In genomic region chr10:21935439-21936023, GRCh38 we compare ENCODE assay signal across 37 cellular contexts.
DNase-seq lines count a peak whose midpoint lies in the region; ATAC-seq, FAIRE-seq and TF ChIP-seq lines count a peak whose summit lies in the region.
"Had no signal": no experiment of that assay in that cellular context is flagged by ENCODE, and none has a peak within 500 bp of the region (broad histone marks: within the 10 kb centered on the region; RNA-seq: fewer than 3 reads in every experiment).

No MANE protein-coding gene starts in this region.

- H3K4me2 ChIP-seq in K562 (ENCODE audit: insufficient read depth, low read length): no peak overlapping the region
- H3K4me2 ChIP-seq: A549; BLaER1; BLaER1 treated with 17β-estradiol and CSF1 and Interleukin-3, amounts not matched to agents 10 nM and 100 nM had no signal

- CTCF ChIA-PET in HEK293 (lab: Yijun Ruan, JAX): interaction anchor here (0.7 kb wide), 1 partner anchor 445 kb away, joined by 3 read pairs; no protein-coding TSS in a partner anchor
- CTCF ChIA-PET in K562 (lab: Yijun Ruan, JAX; ENCODE audit: low intra/inter-chr PET ratio): no interaction called here

- ATAC-seq in K562: no peak
- ATAC-seq in activated T-cell treated with anti-CD3 and anti-CD28 coated beads, Interleukin-2, amount 50 U/mL, for 72 hours (replicated peaks in 1 of 2): no peak
- ATAC-seq: A549; CD8-positive, alpha-beta T cell had no signal

- H3K27me3 ChIP-seq in adipocyte (replicated peaks; ENCODE audit: control insufficient read depth, insufficient read depth, low read length) (no peaks in the 10 kb centered on the region), K562 (ENCODE audit: control insufficient read depth in 2 of 2, insufficient read depth in 2 of 2, low read length in 2 of 2) (no peaks in the 10 kb centered on the region), breast epithelium (no peaks in the 10 kb centered on the region)
- H3K27me3 ChIP-seq: BE2C; BLaER1; BLaER1 treated with 17β-estradiol and CSF1 and Interleukin-3, amounts not matched to agents 10 nM and 100 nM had no signal

- peaks cover 73% of the 10 kb centered on the region for H3K79me2 ChIP-seq in K562 (ENCODE audit: control insufficient read depth, insufficient read depth, low read length)

- no peak overlapping the region for H2AFZ ChIP-seq in K562 (ENCODE audit: low read depth, low read length)

- WGBS in K562 (ENCODE audit: insufficient coverage, low coverage, missing lambda C conversion rate): 100% methylated on average over 1 of the region's 1 CpG

- FAIRE-seq in K562 (lab: Jason Lieb, UNC) (no peak), islet of Langerhans (lab: Jason Lieb, UNC) (peak; percentile 41)
- FAIRE-seq: A204.1, A549, D721Med had no signal

- TF ChIP-seq CTCF in HEK293 (tag by site-specific recombination; IDR thresholded peaks at IDR 0.05): no peak
- TF ChIP-seq CTCF in K562 (IDR thresholded peaks at IDR 0.05 in 2 of 3, conservative IDR thresholded peaks at IDR 0.05 in 1 of 3; ENCODE audit: insufficient read depth in 2 of 3, low read depth in 1 of 3, low read length in 3 of 3): no peak
- TF ChIP-seq CTCF in breast epithelium (IDR thresholded peaks at IDR 0.05): no peak

- H3K4me1 ChIP-seq in HEK293 (ENCODE audit: control insufficient read depth, insufficient read depth, low read length) (no peaks in the 10 kb centered on the region), adipocyte (ENCODE audit: control insufficient read depth, insufficient read depth, low read length) (no peaks in the 10 kb centered on the region), K562 (replicated peaks in 1 of 2; ENCODE audit: control insufficient read depth in 2 of 2, insufficient read depth in 2 of 2, low read length in 2 of 2) (peaks cover 0 to 14% of the 10 kb centered on the region in 2 experiments; a peak in 3 of 5 replicates), breast epithelium (no peaks in the 10 kb centered on the region)
- H3K4me1 ChIP-seq: BE2C; BLaER1; BLaER1 treated with 17β-estradiol and CSF1 and Interleukin-3, amounts not matched to agents 10 nM and 100 nM; Caco-2 had no signal

- peaks cover 9 to 19% of the 10 kb centered on the region in 2 donors for H3K36me3 Mint-ChIP-seq in activated T-cell treated with anti-CD3 and anti-CD28 coated beads, Interleukin-2, amount 50 U/mL, for 72 hours (ENCODE audit: insufficient read depth in 2 of 2)

- no peaks in the 10 kb centered on the region for H3K36me3 ChIP-seq in HEK293 (ENCODE audit: control insufficient read depth in 2 of 2, insufficient read depth in 1 of 2, low read length in 2 of 2)
- no peaks in the 10 kb centered on the region for H3K36me3 ChIP-seq in adipocyte (ENCODE audit: control insufficient read depth, insufficient read depth, low read length, severe bottlenecking)
- H3K36me3 ChIP-seq in K562 (ENCODE audit: control insufficient read depth, insufficient read depth, low read length): no peaks in the 10 kb centered on the region; the same call in 2 of the 3 replicates
- H3K36me3 ChIP-seq in breast epithelium: no peaks in the 10 kb centered on the region
- H3K36me3 ChIP-seq: BE2C; BLaER1; BLaER1 treated with 17β-estradiol and CSF1 and Interleukin-3, amounts not matched to agents 10 nM and 100 nM had no signal

- H3K9me3 ChIP-seq in HEK293 (ENCODE audit: control insufficient read depth, insufficient read depth, low read depth, low read length) (no peaks in the 10 kb centered on the region), adipocyte (ENCODE audit: control insufficient read depth, low read length) (peaks cover 16% of the 10 kb centered on the region), K562 (replicated peaks; ENCODE audit: control insufficient read depth, insufficient read depth, low read depth, low read length) (peaks cover 5% of the 10 kb centered on the region; the same call in 1 of the 2 replicates), breast epithelium (peaks cover 0 to 20% of the 10 kb centered on the region in 2 donors)
- H3K9me3 ChIP-seq: BE2C, Caco-2 had no signal

- TF ChIP-seq POLR2A in K562 (conservative IDR thresholded peaks at IDR 0.05) (no peak), breast epithelium (IDR thresholded peaks at IDR 0.05) (no peak)

- no peaks in the 10 kb centered on the region for H4K20me1 ChIP-seq in K562 (replicated peaks; ENCODE audit: control insufficient read depth, insufficient read depth, low read length)
- H4K20me1 ChIP-seq: BLaER1; BLaER1 treated with 17β-estradiol and CSF1 and Interleukin-3, amounts not matched to agents 10 nM and 100 nM had no signal

- BruUV-seq in K562 (replicated peaks; lab: Mats Ljungman, UMichigan): no TSS peak

- H3K27ac ChIP-seq in HEK293 (ENCODE audit: extremely low read depth, low read depth, low read length): no peak overlapping the region
- H3K27ac ChIP-seq in K562 (ENCODE audit: extremely low read depth, low read depth, low read length): no peak overlapping the region
- no peak overlapping the region for H3K27ac ChIP-seq in breast epithelium
- H3K27ac ChIP-seq: 22Rv1; A549; BLaER1; BLaER1 treated with 17β-estradiol and CSF1 and Interleukin-3, amounts not matched to agents 10 nM and 100 nM; C4-2B had no signal

- H3K4me3 ChIP-seq in HEK293 (ENCODE audit: low read depth, low read length) (no peak overlapping the region), adipocyte (ENCODE audit: low read length) (peak overlapping the region; percentile 34), K562 (no peak overlapping the region), breast epithelium (no peak overlapping the region)
- H3K4me3 ChIP-seq: A549; BLaER1; BLaER1 treated with 17β-estradiol and CSF1 and Interleukin-3, amounts not matched to agents 10 nM and 100 nM had no signal

- TF ChIP-seq RAD21 in K562 (CRISPR knock-in tag; conservative IDR thresholded peaks at IDR 0.05 in 1 of 2, IDR thresholded peaks at IDR 0.05 in 1 of 2): no peak

- no peak overlapping the region for H3K4me3 Mint-ChIP-seq in activated T-cell treated with anti-CD3 and anti-CD28 coated beads, Interleukin-2, amount 50 U/mL, for 72 hours
- H3K4me3 Mint-ChIP-seq: B cell; CD14-positive monocyte; CD4-positive, alpha-beta T cell; CD4-positive, CD25-positive, alpha-beta regulatory T cell; CD8-positive, alpha-beta memory T cell; CD8-positive, alpha-beta T cell had no signal

- H3K27me3 Mint-ChIP-seq in activated T-cell treated with anti-CD3 and anti-CD28 coated beads, Interleukin-2, amount 50 U/mL, for 72 hours (ENCODE audit: low read depth): no peaks in the 10 kb centered on the region
- H3K27me3 Mint-ChIP-seq: B cell; CD4-positive, alpha-beta memory T cell; CD4-positive, alpha-beta T cell; CD4-positive, CD25-positive, alpha-beta regulatory T cell had no signal

- H3K9ac ChIP-seq in adipocyte (ENCODE audit: low read length): no peak overlapping the region
- H3K9ac ChIP-seq in K562 (ENCODE audit: insufficient read depth in 1 of 2, low read depth in 2 of 2, low read length in 2 of 2): no peak overlapping the region
- H3K9ac ChIP-seq: BLaER1; BLaER1 treated with 17β-estradiol and CSF1 and Interleukin-3, amounts not matched to agents 10 nM and 100 nM had no signal

- H3K9me1 ChIP-seq in K562 (ENCODE audit: control insufficient read depth, insufficient read depth, low read length): no peaks in the 10 kb centered on the region

- POLR2A ChIA-PET in HEK293 (lab: Yijun Ruan, JAX) (no interaction called here), K562 (lab: Yijun Ruan, JAX) (no interaction called here)

- no peak for TF ChIP-seq EP300 in K562 (IDR thresholded peaks at IDR 0.05; ENCODE audit: low read length)

- intact Hi-C loops in K562 (cut with micrococcal nuclease) (no loop called here), breast epithelium (cut with DNase I; ENCODE audit: low total_unique reads) (no loop called here)

- in situ Hi-C loops in K562 (cut with MboI): loop anchor here (25.0 kb wide), 1 partner anchor 448 kb away; no protein-coding TSS in a partner anchor

- H3K4me1 Mint-ChIP-seq in activated T-cell treated with anti-CD3 and anti-CD28 coated beads, Interleukin-2, amount 50 U/mL, for 72 hours (ENCODE audit: low read depth): no peaks in the 10 kb centered on the region
- H3K4me1 Mint-ChIP-seq: B cell had no signal

- H3K27ac Mint-ChIP-seq in activated T-cell treated with anti-CD3 and anti-CD28 coated beads, Interleukin-2, amount 50 U/mL, for 72 hours: no peak overlapping the region
- H3K27ac Mint-ChIP-seq: B cell; CD4-positive, alpha-beta memory T cell; CD4-positive, alpha-beta T cell; CD4-positive, CD25-positive, alpha-beta regulatory T cell; CD8-positive, alpha-beta memory T cell; CD8-positive, alpha-beta T cell had no signal

- DNase-seq in adipocyte (ENCODE audit: low read depth) (no peak), K562 (ENCODE audit: extremely low read depth in 1 of 4, low spot score in 3 of 4) (no peak), breast epithelium (ENCODE audit: low spot score in 2 of 2) (no peak), NAMALWA (ENCODE audit: low spot score) (no peak)
- no peak for DNase-seq in stimulated activated CD4-positive, alpha-beta T cell treated with anti-CD3 and anti-CD28 coated beads, Interleukin-2, amount 100 ng/mL, for 24 hours
- no peak for DNase-seq in activated T-cell treated with anti-CD3 and anti-CD28 coated beads, Interleukin-2, amount 50 U/mL, for 72 hours
- DNase-seq: 8988T; ACHN; AML-193; BE2C; C1 segment of cervical spinal cord; Caco-2; Calu3; CD4-positive, alpha-beta memory T cell; CD4-positive, alpha-beta T cell; CD4-positive, CD25-positive, alpha-beta regulatory T cell; CD8-positive, alpha-beta memory T cell; CD8-positive, alpha-beta T cell; COR-L47; DMS 273 treated with DMSO at 0.1 percent for 48 hours; DMS153; DMS53; DMS79; DMS79 treated with DMSO at 0.1 percent for 48 hours; DND-41; EL had no signal

- peaks cover 7 to 8% of the 10 kb centered on the region in 2 donors for H3K9me3 Mint-ChIP-seq in activated T-cell treated with anti-CD3 and anti-CD28 coated beads, Interleukin-2, amount 50 U/mL, for 72 hours

TF ChIP-seq in HEK293, 187 proteins besides CTCF, POLR2A, EP300 and RAD21:
- TF ChIP-seq ZNF837 (tag by site-specific recombination; IDR thresholded peaks at IDR 0.05) (no peak), ZNF558 (tag by site-specific recombination; IDR thresholded peaks at IDR 0.05) (peak; percentile 100), SETDB1 (IDR thresholded peaks at IDR 0.05; ENCODE audit: insufficient read length, low read length) (peak; percentile 94), ZNF529 (tag by site-specific recombination; IDR thresholded peaks at IDR 0.05; ENCODE audit: insufficient replicate concordance) (peak; percentile 15), ZNF433 (tag by site-specific recombination; IDR thresholded peaks at IDR 0.05; ENCODE audit: low read depth) (no peak)

TF ChIP-seq in K562, 482 proteins besides CTCF, POLR2A, EP300 and RAD21 (continues in another document):
- TF ChIP-seq IRF1 (CRISPR knock-in tag; IDR thresholded peaks at IDR 0.05; ENCODE audit: borderline replicate concordance) (no peak), SP2 (IDR thresholded peaks at IDR 0.05; ENCODE audit: extremely low read depth, low read depth, low read length, poor library complexity, severe bottlenecking) (no peak), CTBP1 (IDR thresholded peaks at IDR 0.05; ENCODE audit: borderline replicate concordance) (no peak)

Comparison
In these comparisons a context has a peak if more than half of its experiments do, and no peak if none do; other contexts are left out.
1. Of the 44 proteins assayed by ChIP-seq in both K562 and HEK293: peak only in K562: TRIM28; only in HEK293: SETDB1; in both: none; in neither: 42.